Comparison of ENCODE assay signal across 9 cellular contexts in genomic region chr3:107927361-107928083, GRCh38.
A peak's percentile ranks its signal among the peaks of the same experiment; 100 is the strongest.
DNase-seq lines count a peak whose midpoint lies in the region; ATAC-seq, FAIRE-seq and TF ChIP-seq lines count a peak whose summit lies in the region.
"Had no signal": no experiment of that assay in that cellular context is flagged by ENCODE, and none has a peak within 500 bp of the region (broad histone marks: within the 10 kb centered on the region; RNA-seq: fewer than 3 reads in every experiment).

No MANE protein-coding gene starts in this region.

- no peaks in the 10 kb centered on the region for H3K36me3 ChIP-seq in PC-9 (ENCODE audit: low read depth)
- no peaks in the 10 kb centered on the region for H3K36me3 ChIP-seq in fibroblast of lung (ENCODE audit: control insufficient read depth, insufficient read depth, low read length)
- no peaks in the 10 kb centered on the region for H3K36me3 ChIP-seq in naive thymus-derived CD4-positive, alpha-beta T cell (ENCODE audit: control insufficient read depth in 2 of 3, insufficient read depth in 3 of 3, low read length in 3 of 3)

- peak overlapping the region; percentile 17 for H3K9ac ChIP-seq in fibroblast of lung (ENCODE audit: insufficient read depth, low read length)

- no peak overlapping the region for H3K27ac ChIP-seq in PC-9
- H3K27ac ChIP-seq in fibroblast of lung (ENCODE audit: insufficient read depth, low read length): no peak overlapping the region
- H3K27ac ChIP-seq in naive thymus-derived CD4-positive, alpha-beta T cell (ENCODE audit: low read depth, low read length): no peak overlapping the region

- peak overlapping the region; percentile 91 for H2AFZ ChIP-seq in PC-9
- peak overlapping the region; percentile 58 for H2AFZ ChIP-seq in fibroblast of lung (ENCODE audit: low read length)

- POLR2A ChIA-PET in PC-9 (lab: Charles Lee; ENCODE audit: unreplicated experiment): interaction anchor here (0.6 kb wide), 1 partner anchor 490 kb away, joined by 3 read pairs; no protein-coding TSS in a partner anchor
- POLR2A ChIA-PET in naive thymus-derived CD4-positive, alpha-beta T cell (lab: Charles Lee): interaction anchor here (0.9 kb wide), 1 partner anchor 496 kb away, joined by 3 read pairs; no protein-coding TSS in a partner anchor

- no TSS peak for BruUV-seq in PC-9 (replicated peaks; lab: Mats Ljungman, UMichigan)

- peak; percentile 99 for TF ChIP-seq CTCF in PC-9 (conservative IDR thresholded peaks at IDR 0.05)
- peak; percentile 89 to 90 for TF ChIP-seq CTCF in fibroblast of lung (conservative IDR thresholded peaks at IDR 0.05 in 1 of 2, IDR thresholded peaks at IDR 0.05 in 1 of 2; ENCODE audit: low read depth in 1 of 2, low read length in 2 of 2)

- H3K27me3 ChIP-seq in PC-9 (ENCODE audit: insufficient read depth, low read depth) (no peaks in the 10 kb centered on the region), fibroblast of lung (ENCODE audit: control insufficient read depth, insufficient read depth, low read length) (peaks cover 4% of the 10 kb centered on the region)
- H3K27me3 ChIP-seq in naive thymus-derived CD4-positive, alpha-beta T cell (ENCODE audit: control insufficient read depth in 2 of 2, insufficient read depth in 2 of 2, low read length in 2 of 2): peaks cover 0 to under 1% of the 10 kb centered on the region in 2 donors

- no peaks in the 10 kb centered on the region for H3K79me2 ChIP-seq in PC-9 (ENCODE audit: low read depth)
- no peaks in the 10 kb centered on the region for H3K79me2 ChIP-seq in fibroblast of lung (ENCODE audit: control insufficient read depth, insufficient read depth, low read length)

- H3K27me3 Mint-ChIP-seq in activated T-helper 1 cell treated with anti-CD3 and anti-CD28 coated beads, Interleukin-12 subunit alpha, Interleukin-12 subunit beta, Interleukin-2, Interleukin-4 antibody, amounts not matched to agents 30 ng/mL and 10 ng/mL and 1 ng/mL, durations not matched to agents 14 hours and 24 hours and 36 hours (ENCODE audit: insufficient read depth): peaks cover 18% of the 10 kb centered on the region
- peaks cover 0 to 17% (median 4%) of the 10 kb centered on the region in 5 donors for H3K27me3 Mint-ChIP-seq in naive thymus-derived CD4-positive, alpha-beta T cell
- peaks cover 11% of the 10 kb centered on the region for H3K27me3 Mint-ChIP-seq in stimulated activated memory B cell treated with anti-CD40 and anti-IgM and Interleukin-4, amounts not matched to agents 10 μg/mL and 1 μg/mL and 100 μg/mL, for 72 hours

- no peaks in the 10 kb centered on the region for H3K9me3 Mint-ChIP-seq in activated T-helper 1 cell treated with anti-CD3 and anti-CD28 coated beads, Interleukin-12 subunit alpha, Interleukin-12 subunit beta, Interleukin-2, Interleukin-4 antibody, amounts not matched to agents 30 ng/mL and 10 ng/mL and 1 ng/mL, durations not matched to agents 14 hours and 24 hours and 36 hours
- H3K9me3 Mint-ChIP-seq in naive thymus-derived CD4-positive, alpha-beta T cell: peaks cover 0 to under 1% (median 0%) of the 10 kb centered on the region in 11 donors
- H3K9me3 Mint-ChIP-seq in stimulated activated memory B cell treated with anti-CD40 and anti-IgM and Interleukin-4, amounts not matched to agents 10 μg/mL and 1 μg/mL and 100 μg/mL, for 72 hours: no peaks in the 10 kb centered on the region

- H4K20me1 ChIP-seq in PC-9 (ENCODE audit: insufficient read depth) (no peaks in the 10 kb centered on the region), fibroblast of lung (ENCODE audit: control insufficient read depth, extremely low read depth, insufficient read depth, low read length) (no peaks in the 10 kb centered on the region)

- H3K4me3 ChIP-seq in PC-9 (peak overlapping the region; percentile 65), fibroblast of lung (replicated peaks in 1 of 4; ENCODE audit: control extremely low read depth in 1 of 4, insufficient read depth in 1 of 4, low read depth in 3 of 4, low read length in 4 of 4) (peak overlapping the region; percentile 47 to 71 (median 59))
- H3K4me3 ChIP-seq in naive thymus-derived CD4-positive, alpha-beta T cell (ENCODE audit: low read length): peak overlapping the region; percentile 60

- H3F3A ChIP-seq in PC-9 (ENCODE audit: insufficient read depth, low read depth): no peaks in the 10 kb centered on the region

- H3K36me3 Mint-ChIP-seq in activated T-helper 1 cell treated with anti-CD3 and anti-CD28 coated beads, Interleukin-12 subunit alpha, Interleukin-12 subunit beta, Interleukin-2, Interleukin-4 antibody, amounts not matched to agents 30 ng/mL and 10 ng/mL and 1 ng/mL, durations not matched to agents 14 hours and 24 hours and 36 hours (ENCODE audit: low read depth): no peaks in the 10 kb centered on the region
- H3K36me3 Mint-ChIP-seq in naive thymus-derived CD4-positive, alpha-beta T cell: no peaks in the 10 kb centered on the region
- no peaks in the 10 kb centered on the region for H3K36me3 Mint-ChIP-seq in stimulated activated memory B cell treated with anti-CD40 and anti-IgM and Interleukin-4, amounts not matched to agents 10 μg/mL and 1 μg/mL and 100 μg/mL, for 72 hours

- in situ Hi-C loops in Caki2 (cut with HindIII; ENCODE audit: low pct_unique_long_range_greater_than_20kb, low sequenced_read_pairs): no loop called here

- peaks cover 9% of the 10 kb centered on the region for H3K4me1 Mint-ChIP-seq in activated T-helper 1 cell treated with anti-CD3 and anti-CD28 coated beads, Interleukin-12 subunit alpha, Interleukin-12 subunit beta, Interleukin-2, Interleukin-4 antibody, amounts not matched to agents 30 ng/mL and 10 ng/mL and 1 ng/mL, durations not matched to agents 14 hours and 24 hours and 36 hours (ENCODE audit: low read depth)
- H3K4me1 Mint-ChIP-seq in naive thymus-derived CD4-positive, alpha-beta T cell: peaks cover 9 to 15% (median 13%) of the 10 kb centered on the region in 7 donors
- peaks cover 16% of the 10 kb centered on the region for H3K4me1 Mint-ChIP-seq in stimulated activated memory B cell treated with anti-CD40 and anti-IgM and Interleukin-4, amounts not matched to agents 10 μg/mL and 1 μg/mL and 100 μg/mL, for 72 hours

- intact Hi-C loops in PC-9 (cut with micrococcal nuclease; ENCODE audit: unreplicated experiment): loop anchor here (1.0 to 10.0 kb wide), 11 partner anchors 60 to 690 kb away; partner anchors contain the start of gene CD47
- intact Hi-C loops in activated T-helper 1 cell treated with anti-CD3 and anti-CD28 coated beads, Interleukin-12 subunit alpha, Interleukin-12 subunit beta, Interleukin-2, Interleukin-4 antibody, amounts not matched to agents 30 ng/mL and 10 ng/mL and 1 ng/mL, durations not matched to agents 14 hours and 24 hours and 36 hours (cut with micrococcal nuclease): loop anchor here (1.0 to 5.0 kb wide), 7 partner anchors 15 to 691 kb away; no protein-coding TSS in a partner anchor
- intact Hi-C loops in naive thymus-derived CD4-positive, alpha-beta T cell (cut with micrococcal nuclease): loop anchor here (1.0 to 5.0 kb wide), 15 partner anchors 50 to 691 kb away; partner anchors contain the start of genes BBX (in 1 of the 2), CD47 (in 1 of the 2) and IFT57 (in 1 of the 2)

- H3K4me1 ChIP-seq in PC-9 (replicated peaks; ENCODE audit: insufficient read depth) (no peaks in the 10 kb centered on the region), fibroblast of lung (ENCODE audit: control insufficient read depth, extremely low read depth, insufficient read depth, low read length) (no peaks in the 10 kb centered on the region)
- peaks cover 5 to 6% of the 10 kb centered on the region in 2 donors for H3K4me1 ChIP-seq in naive thymus-derived CD4-positive, alpha-beta T cell (ENCODE audit: control insufficient read depth in 2 of 2, insufficient read depth in 2 of 2, low read length in 2 of 2)

- FAIRE-seq in HTR-8/SVneo (lab: Jason Lieb, UNC): peak; percentile 40
- FAIRE-seq: islet of Langerhans had no signal

- no peaks in the 10 kb centered on the region for H3K9me2 ChIP-seq in PC-9 (ENCODE audit: insufficient read depth)

- H3K4me2 ChIP-seq in PC-9 (peak overlapping the region; percentile 85), fibroblast of lung (ENCODE audit: extremely low read depth, insufficient read depth, low read length) (peak overlapping the region; percentile 87)

- H3K4me3 Mint-ChIP-seq in activated T-helper 1 cell treated with anti-CD3 and anti-CD28 coated beads, Interleukin-12 subunit alpha, Interleukin-12 subunit beta, Interleukin-2, Interleukin-4 antibody, amounts not matched to agents 30 ng/mL and 10 ng/mL and 1 ng/mL, durations not matched to agents 14 hours and 24 hours and 36 hours: peak overlapping the region; percentile 85
- H3K4me3 Mint-ChIP-seq in naive thymus-derived CD4-positive, alpha-beta T cell: peak overlapping the region; percentile 86 to 93 (median 89)
- peak overlapping the region; percentile 91 for H3K4me3 Mint-ChIP-seq in stimulated activated memory B cell treated with anti-CD40 and anti-IgM and Interleukin-4, amounts not matched to agents 10 μg/mL and 1 μg/mL and 100 μg/mL, for 72 hours

- no peaks in the 10 kb centered on the region for H3K9me3 ChIP-seq in PC-9 (ENCODE audit: insufficient read depth, low read depth)
- H3K9me3 ChIP-seq in fibroblast of lung (ENCODE audit: control insufficient read depth, insufficient read depth, low read depth, low read length): no peaks in the 10 kb centered on the region
- H3K9me3 ChIP-seq in naive thymus-derived CD4-positive, alpha-beta T cell (ENCODE audit: control insufficient read depth in 2 of 3, low read length in 3 of 3): no peaks in the 10 kb centered on the region

- DNase-seq in Caki2 (ENCODE audit: low read depth) (peak; percentile 63), HTR-8/SVneo (ENCODE audit: insufficient read length, low spot score) (peak; percentile 79), PC-9 (peak; percentile 74 to 79), fibroblast of lung (ENCODE audit: low read depth in 2 of 2) (peak; percentile 64 to 74)
- peak; percentile 50 for DNase-seq in activated T-helper 1 cell treated with anti-CD3 and anti-CD28 coated beads, Interleukin-12 subunit alpha, Interleukin-12 subunit beta, Interleukin-2, Interleukin-4 antibody, amounts not matched to agents 30 ng/mL and 10 ng/mL and 1 ng/mL, durations not matched to agents 14 hours and 24 hours and 36 hours (ENCODE audit: low spot score)
- DNase-seq in naive thymus-derived CD4-positive, alpha-beta T cell: peak; percentile 39 to 71 (median 57)

- H3K27ac Mint-ChIP-seq in activated T-helper 1 cell treated with anti-CD3 and anti-CD28 coated beads, Interleukin-12 subunit alpha, Interleukin-12 subunit beta, Interleukin-2, Interleukin-4 antibody, amounts not matched to agents 30 ng/mL and 10 ng/mL and 1 ng/mL, durations not matched to agents 14 hours and 24 hours and 36 hours: no peak overlapping the region
- H3K27ac Mint-ChIP-seq in naive thymus-derived CD4-positive, alpha-beta T cell: peak overlapping the region in 5 of 9 donors; percentile 26 to 88 (median 64)
- peak overlapping the region; percentile 93 for H3K27ac Mint-ChIP-seq in stimulated activated memory B cell treated with anti-CD40 and anti-IgM and Interleukin-4, amounts not matched to agents 10 μg/mL and 1 μg/mL and 100 μg/mL, for 72 hours

- ATAC-seq in GM21423 (IDR thresholded peaks at IDR 0.05; ENCODE audit: unreplicated experiment): peak; percentile 94
- peak; percentile 92 for ATAC-seq in naive thymus-derived CD4-positive, alpha-beta T cell
- peak; percentile 95 for ATAC-seq in stimulated activated memory B cell treated with anti-CD40 and anti-IgM and Interleukin-4, amounts not matched to agents 10 μg/mL and 1 μg/mL and 100 μg/mL, for 72 hours

- CTCF ChIA-PET in PC-9 (lab: Charles Lee): interaction anchor here (0.5 to 1.1 kb wide), 13 partner anchors 52 to 720 kb away, joined by 3 to 6 read pairs (median 4); no protein-coding TSS in a partner anchor
- CTCF ChIA-PET in naive thymus-derived CD4-positive, alpha-beta T cell (lab: Charles Lee): interaction anchor here (0.6 to 2.8 kb wide), 23 partner anchors 8 to 1109 kb away, joined by 3 to 10 read pairs (median 3); no protein-coding TSS in a partner anchor
